9 cellular contexts compared by ENCODE assay signal in genomic region chr2:164954954-164955701, GRCh38. TPM values are rescaled to one million over a fixed set of nuclear protein-coding genes. Genes with fewer than 3 reads are reported as not detected.
A peak's percentile ranks its signal among the peaks of the same experiment; 100 is the strongest.
DNase-seq lines count a peak whose midpoint lies in the region; ATAC-seq, FAIRE-seq and TF ChIP-seq lines count a peak whose summit lies in the region.
"Had no signal": no experiment of that assay in that cellular context is flagged by ENCODE, and none has a peak within 500 bp of the region (broad histone marks: within the 10 kb centered on the region; RNA-seq: fewer than 3 reads in every experiment).

SLC38A11 (minus strand) TSS chr2:164955525; CDS start chr2:164955247, 278 bp downstream.

- CTCF ChIA-PET in K562 (lab: Yijun Ruan, JAX; ENCODE audit: low intra/inter-chr PET ratio) = no interaction called here
- CTCF ChIA-PET in A673 (lab: Charles Lee) = no interaction called here
- CTCF ChIA-PET in RWPE1 (lab: Yijun Ruan, JAX) = interaction anchor here (0.6 to 0.8 kb wide), 2 partner anchors 274 to 854 kb away, joined by 4 to 5 read pairs; no protein-coding TSS in a partner anchor
- CTCF ChIA-PET in activated CD4-positive, alpha-beta memory T cell treated with anti-CD3 and anti-CD28 coated beads, Interleukin-2, amount 10 ng/mL, durations not matched to agents 7 days and 5 days (lab: Charles Lee) = no interaction called here

- under 1% methylated on average over 32 of the region's 34 CpGs for WGBS in K562 (ENCODE audit: insufficient coverage, low coverage, missing lambda C conversion rate)
- 8 to 25% methylated on average over 34 of the region's 34 CpGs for WGBS in sigmoid colon, 2 donors

- TF ChIP-seq CTCF in K562 (IDR thresholded peaks at IDR 0.05 in 2 of 3, conservative IDR thresholded peaks at IDR 0.05 in 1 of 3; ENCODE audit: insufficient read depth in 2 of 3, low read depth in 1 of 3, low read length in 3 of 3) (no peak), sigmoid colon (IDR thresholded peaks at IDR 0.05) (no peak), omental fat pad (IDR thresholded peaks at IDR 0.05) (no peak), A673 (conservative IDR thresholded peaks at IDR 0.05; ENCODE audit: low read depth, low read length) (no peak), RWPE1 (conservative IDR thresholded peaks at IDR 0.05; ENCODE audit: low read depth) (no peak)

- BruUV-seq in K562 (replicated peaks; lab: Mats Ljungman, UMichigan) (no TSS peak), A673 (replicated peaks; lab: Mats Ljungman, UMichigan) (no TSS peak)

- H3K9me3 ChIP-seq in K562 (replicated peaks; ENCODE audit: control insufficient read depth, insufficient read depth, low read depth, low read length) (no peaks in the 10 kb centered on the region), sigmoid colon (no peaks in the 10 kb centered on the region), A673 (ENCODE audit: low read depth, low read length, poor library complexity, severe bottlenecking) (no peaks in the 10 kb centered on the region)

- POLR2A ChIA-PET in K562 (lab: Yijun Ruan, JAX) (no interaction called here), A673 (lab: Charles Lee; ENCODE audit: low non-redundant PET) (no interaction called here), RWPE1 (lab: Yijun Ruan, JAX; ENCODE audit: low non-redundant PET) (no interaction called here)
- POLR2A ChIA-PET in activated CD4-positive, alpha-beta memory T cell treated with anti-CD3 and anti-CD28 coated beads, Interleukin-2, amount 10 ng/mL, durations not matched to agents 7 days and 5 days (lab: Charles Lee) = no interaction called here

- DNase-seq in EL = peak; percentile 57
- no peak for DNase-seq in K562 (ENCODE audit: extremely low read depth in 1 of 4, low spot score in 3 of 4)
- DNase-seq in iPS-NIHi11 (ENCODE audit: low spot score) = peak; percentile 10
- DNase-seq in sigmoid colon = peak; percentile 68
- no peak for DNase-seq in omental fat pad (ENCODE audit: low spot score)
- no peak for DNase-seq in A673 (ENCODE audit: low spot score)
- DNase-seq in RWPE1 (ENCODE audit: low spot score) = no peak
- no peak for DNase-seq in activated CD4-positive, alpha-beta memory T cell treated with anti-CD3 and anti-CD28 coated beads, Interleukin-2, amount 10 ng/mL, durations not matched to agents 7 days and 5 days
- DNase-seq: NK-92 treated with Interleukin-12 subunit alpha and Interleukin-12 subunit beta, amount 100 ng/mL, for 24 hours had no signal

- H3K27me3 ChIP-seq in K562 (ENCODE audit: control insufficient read depth in 2 of 2, insufficient read depth in 2 of 2, low read length in 2 of 2) (no peaks in the 10 kb centered on the region), sigmoid colon (peaks cover 0 to 4% (median 0%) of the 10 kb centered on the region in 3 donors), A673 (replicated peaks; ENCODE audit: insufficient read depth, low read depth, low read length, poor library complexity) (no peaks in the 10 kb centered on the region)

- no peaks in the 10 kb centered on the region for H4K20me1 ChIP-seq in K562 (replicated peaks; ENCODE audit: control insufficient read depth, insufficient read depth, low read length)

- H3K9ac ChIP-seq in K562 (ENCODE audit: insufficient read depth in 1 of 2, low read depth in 2 of 2, low read length in 2 of 2) = no peak within 1 kb of the TSS

- H3K4me2 ChIP-seq in K562 (ENCODE audit: insufficient read depth, low read length) = no peak within 1 kb of the TSS

- no peaks in the 10 kb centered on the region for H3K79me2 ChIP-seq in K562 (ENCODE audit: control insufficient read depth, insufficient read depth, low read length)

- FAIRE-seq in K562 (lab: Jason Lieb, UNC) = no peak

- H3K36me3 ChIP-seq in K562 (ENCODE audit: control insufficient read depth, insufficient read depth, low read length) (no peaks in the 10 kb centered on the region), sigmoid colon (no peaks in the 10 kb centered on the region), A673 (ENCODE audit: insufficient read depth, low read length, poor library complexity, severe bottlenecking) (no peaks in the 10 kb centered on the region)

- TF ChIP-seq EP300 in K562 (IDR thresholded peaks at IDR 0.05; ENCODE audit: low read length) (no peak), sigmoid colon (IDR thresholded peaks at IDR 0.05) (no peak)

- no peak within 1 kb of the TSS for H3K27ac ChIP-seq in K562 (ENCODE audit: extremely low read depth, low read depth, low read length)
- peak within 1 kb of the TSS in 1 of 4 donors; percentile 2 for H3K27ac ChIP-seq in sigmoid colon
- H3K27ac ChIP-seq in A673 (ENCODE audit: low read depth, low read length, poor library complexity, severe bottlenecking) = no peak within 1 kb of the TSS
- H3K27ac ChIP-seq in RWPE1 = no peak within 1 kb of the TSS

- in situ Hi-C loops in K562 (cut with MboI) = no loop called here

- peaks cover 0 to 3% of the 10 kb centered on the region in 2 experiments; a peak in 1 of 5 replicates for H3K4me1 ChIP-seq in K562 (replicated peaks in 1 of 2; ENCODE audit: control insufficient read depth in 2 of 2, insufficient read depth in 2 of 2, low read length in 2 of 2)
- H3K4me1 ChIP-seq in sigmoid colon = peaks cover 0 to 11% (median 5%) of the 10 kb centered on the region in 4 donors
- peaks cover 3% of the 10 kb centered on the region for H3K4me1 ChIP-seq in A673 (ENCODE audit: insufficient read depth, low read length, poor library complexity, severe bottlenecking)

- H2AFZ ChIP-seq in K562 (ENCODE audit: low read depth, low read length) = no peak within 1 kb of the TSS

- TF ChIP-seq POLR2A in K562 (conservative IDR thresholded peaks at IDR 0.05) = no peak
- TF ChIP-seq POLR2A in sigmoid colon (IDR thresholded peaks at IDR 0.05) = no peak

- intact Hi-C loops in K562 (cut with micrococcal nuclease) (no loop called here), sigmoid colon (cut with DNase I) (no loop called here), A673 (cut with micrococcal nuclease; ENCODE audit: unreplicated experiment) (no loop called here)

- H3K4me3 ChIP-seq in K562 (no peak within 1 kb of the TSS), sigmoid colon (peak within 1 kb of the TSS; percentile 16 to 50 (median 42)), A673 (ENCODE audit: low read depth, low read length, poor library complexity, severe bottlenecking) (no peak within 1 kb of the TSS)

- H3K9me3 Mint-ChIP-seq in activated CD4-positive, alpha-beta memory T cell treated with anti-CD3 and anti-CD28 coated beads, Interleukin-2, amount 10 ng/mL, durations not matched to agents 7 days and 5 days = no peaks in the 10 kb centered on the region

- H3K27me3 Mint-ChIP-seq in activated CD4-positive, alpha-beta memory T cell treated with anti-CD3 and anti-CD28 coated beads, Interleukin-2, amount 10 ng/mL, durations not matched to agents 7 days and 5 days = peaks cover 14% of the 10 kb centered on the region

- peak; percentile 51; the same call in 1 of the 3 replicates for ATAC-seq in K562
- no peak for ATAC-seq in omental fat pad (ENCODE audit: low FRiP score)

- no peak within 1 kb of the TSS for H3K27ac Mint-ChIP-seq in activated CD4-positive, alpha-beta memory T cell treated with anti-CD3 and anti-CD28 coated beads, Interleukin-2, amount 10 ng/mL, durations not matched to agents 7 days and 5 days

- H3K4me1 Mint-ChIP-seq in activated CD4-positive, alpha-beta memory T cell treated with anti-CD3 and anti-CD28 coated beads, Interleukin-2, amount 10 ng/mL, durations not matched to agents 7 days and 5 days = no peaks in the 10 kb centered on the region

- H3K36me3 Mint-ChIP-seq in activated CD4-positive, alpha-beta memory T cell treated with anti-CD3 and anti-CD28 coated beads, Interleukin-2, amount 10 ng/mL, durations not matched to agents 7 days and 5 days (ENCODE audit: low read depth) = no peaks in the 10 kb centered on the region

- H3K4me3 Mint-ChIP-seq in activated CD4-positive, alpha-beta memory T cell treated with anti-CD3 and anti-CD28 coated beads, Interleukin-2, amount 10 ng/mL, durations not matched to agents 7 days and 5 days = no peak within 1 kb of the TSS

- TF ChIP-seq RAD21 in K562 (CRISPR knock-in tag; conservative IDR thresholded peaks at IDR 0.05 in 1 of 2, IDR thresholded peaks at IDR 0.05 in 1 of 2) = no peak

- H3K9me1 ChIP-seq in K562 (ENCODE audit: control insufficient read depth, insufficient read depth, low read length) = no peaks in the 10 kb centered on the region

TF ChIP-seq in K562, 482 proteins besides CTCF, POLR2A, EP300 and RAD21 (continues in another document):
- no peak for TF ChIP-seq MAFK (IDR thresholded peaks at IDR 0.05; ENCODE audit: low read length)
- TF ChIP-seq E2F3 (CRISPR knock-in tag; IDR thresholded peaks at IDR 0.05) = no peak
- no peak for TF ChIP-seq ZNF445 (CRISPR knock-in tag; IDR thresholded peaks at IDR 0.05; ENCODE audit: low read depth)
- no peak for TF ChIP-seq NR4A1 (CRISPR knock-in tag; IDR thresholded peaks at IDR 0.05)
- no peak for TF ChIP-seq NR4A1 (tag; IDR thresholded peaks at IDR 0.05)
- TF ChIP-seq KAT7 (CRISPR knock-in tag; IDR thresholded peaks at IDR 0.05; ENCODE audit: borderline replicate concordance) = no peak
- no peak for TF ChIP-seq HMGN3 (IDR thresholded peaks at IDR 0.05; ENCODE audit: borderline replicate concordance, extremely low read depth, insufficient read length, low read depth, low read length)

RNA-seq across cellular contexts. Expression of gene SLC38A11, which starts in this region (rescaled TPM):
- not detected in 2 replicates for total RNA-seq in K562 (2011; cell fraction: chromatin; rRNA removed; ENCODE audit: low replicate concordance)
- total RNA-seq in K562 (2011; cell fraction: nucleolus; rRNA removed) = not detected in 2 replicates
- total RNA-seq in K562 (2011; cell fraction: nucleoplasm; rRNA removed) = not detected in 2 replicates
- total RNA-seq in K562 (2014; rRNA removed) (not detected in 2 replicates), K562 (2014; rRNA removed; fragmentation: Illumina TruSeq; extraction: Trizol) (not detected in 2 replicates), K562 (2015; rRNA removed; fragmentation: Illumina TruSeq; extraction: Trizol) (not detected in 2 replicates), K562 (2021) (not detected in 2 replicates), sigmoid colon (1 to 10 TPM in 2 of 4 donors, under 1 TPM in 2; 0.49 to 4.3 (median 1.7) TPM), omental fat pad (1 to 10 TPM in 1 of 4 donors, under 1 TPM in 3; 0.19 to 9.9 (median 0.77) TPM), A673 (2021) (not detected in 2 replicates)
- polyA plus RNA-seq in K562 (2011; rRNA removed) (not detected in 2 replicates), K562 (2014; fragmentation: Illumina TruSeq; extraction: Trizol) (not detected in 2 replicates), K562 (2014; fragmentation: Nextera tagmentation; extraction: Ambion mirVana) (not detected), K562 (2014; rRNA removed) (not detected in 2 replicates), sigmoid colon (under 1 TPM in 2 of 3 donors, not detected in 1; 0.46 to 0.60 TPM)
- not detected in 2 replicates for polyA plus RNA-seq in K562 (2011; cell fraction: cytosol; rRNA removed)
- polyA plus RNA-seq in K562 (2011; cell fraction: nucleus; rRNA removed) = not detected in 2 replicates
- polyA plus RNA-seq in K562 (2012) = not detected in 2 replicates
- polyA minus RNA-seq in K562 (2011; rRNA and poly(A)+ RNA removed) = not detected in 2 replicates
- not detected in 2 replicates for polyA minus RNA-seq in K562 (2011; cell fraction: cytosol; rRNA and poly(A)+ RNA removed)
- polyA minus RNA-seq in K562 (2011; cell fraction: nucleus; rRNA and poly(A)+ RNA removed) = not detected in 2 replicates
- not detected for total RNA-seq in activated CD4-positive, alpha-beta memory T cell treated with anti-CD3 and anti-CD28 coated beads, Interleukin-2, amount 10 ng/mL, durations not matched to agents 7 days and 5 days

Comparison
In these comparisons a context has a peak if more than half of its experiments do, and no peak if none do; other contexts are left out.
1. Peak in ATAC-seq in K562; RNA of the gene not detected or under 1 TPM.
2. DNase-seq: peak in EL (single experiment), iPS-NIHi11 (single experiment) and sigmoid colon (single experiment); none in K562 (0 of 4), omental fat pad (single experiment), A673 (single experiment), RWPE1 (single experiment) and activated CD4-positive, alpha-beta memory T cell treated with anti-CD3 and anti-CD28 coated beads, Interleukin-2, amount 10 ng/mL, durations not matched to agents 7 days and 5 days (single experiment).
3. H3K4me3 ChIP-seq: peak in sigmoid colon (4 of 4); none in K562 (single experiment) and A673 (single experiment).